ENCODE assay signal across 19 cellular contexts in the genomic region with DNA sequence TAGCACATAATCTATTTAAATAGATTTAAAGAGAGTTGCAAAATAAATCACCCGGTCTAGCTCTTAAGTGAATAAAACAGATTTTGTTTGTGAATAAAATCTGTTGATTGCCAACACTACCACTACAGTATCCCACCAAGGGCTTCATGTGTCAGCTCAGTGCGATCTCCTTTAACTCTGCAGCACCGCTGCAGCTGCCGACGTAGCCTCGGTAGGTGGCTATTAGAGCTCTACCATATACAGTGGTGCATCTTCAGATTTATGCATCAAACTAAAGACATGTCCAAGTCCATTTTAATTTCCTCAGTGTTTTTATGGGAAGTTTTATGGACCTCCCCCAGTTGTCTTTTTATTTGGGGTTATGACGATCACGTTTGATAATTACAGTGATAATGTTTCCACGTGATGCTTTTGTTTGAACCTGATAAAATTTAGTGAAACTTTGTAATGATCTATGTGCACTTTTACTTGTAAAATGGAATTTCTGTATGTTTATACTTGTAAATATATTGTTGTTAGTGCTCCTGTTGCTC. TPM values are rescaled to one million over a fixed set of nuclear protein-coding genes. Genes with fewer than 3 reads are reported as not detected.
DNase-seq lines count a peak whose midpoint lies in the region; ATAC-seq and TF ChIP-seq lines count a peak whose summit lies in the region.
"Had no signal": no experiment of that assay in that cellular context is flagged by ENCODE, and none has a peak within 500 bp of the region (broad histone marks: within the 10 kb centered on the region; RNA-seq: fewer than 3 reads in every experiment).

No MANE protein-coding gene starts in this region.

- CTCF ChIA-PET in PC-3 (lab: Charles Lee): no interaction called here
- CTCF ChIA-PET in HEK293T (lab: Yijun Ruan, JAX): interaction anchor here (1.0 kb wide), 1 partner anchor 47 kb away, joined by 5 read pairs; no protein-coding TSS in a partner anchor

- peaks cover 27% of the 10 kb centered on the region for H3K4me1 ChIP-seq in PC-3 (ENCODE audit: insufficient read depth, low read length)
- peaks cover 11 to 14% (median 14%) of the 10 kb centered on the region in 4 donors for H3K4me1 ChIP-seq in esophagus muscularis mucosa
- peaks cover 0 to 11% (median 4%) of the 10 kb centered on the region in 3 donors for H3K4me1 ChIP-seq in skeletal muscle tissue (ENCODE audit: control insufficient read depth in 3 of 3, insufficient read depth in 3 of 3, low read length in 3 of 3)
- H3K4me1 ChIP-seq: BLaER1 had no signal

- peaks cover 3% of the 10 kb centered on the region; the same call in 1 of the 2 replicates for H3K9me3 ChIP-seq in PC-3 (ENCODE audit: low read length)
- H3K9me3 ChIP-seq in esophagus muscularis mucosa: peaks cover 0 to 11% (median 4%) of the 10 kb centered on the region in 4 donors
- peaks cover 0 to 4% (median 2%) of the 10 kb centered on the region in 3 donors for H3K9me3 ChIP-seq in skeletal muscle tissue (ENCODE audit: control insufficient read depth in 3 of 3, low read length in 3 of 3)

- peak overlapping the region; percentile 25; the same call in 1 of the 2 replicates for H2AFZ ChIP-seq in PC-3 (ENCODE audit: low read length)

- H3K27me3 ChIP-seq in PC-3 (ENCODE audit: low read length) (no peaks in the 10 kb centered on the region), esophagus muscularis mucosa (no peaks in the 10 kb centered on the region), skeletal muscle tissue (ENCODE audit: control insufficient read depth in 3 of 3, insufficient read depth in 3 of 3, low read length in 3 of 3) (no peaks in the 10 kb centered on the region)
- H3K27me3 ChIP-seq: BLaER1 had no signal

- H3K4me3 ChIP-seq in PC-3 (ENCODE audit: low read length) (no peak overlapping the region), esophagus muscularis mucosa (no peak overlapping the region), skeletal muscle tissue (ENCODE audit: low read length in 3 of 3) (peak overlapping the region in 1 of 3 donors; percentile 38)
- H3K4me3 ChIP-seq: BLaER1 had no signal

- TF ChIP-seq POLR2A in esophagus muscularis mucosa (IDR thresholded peaks at IDR 0.05; ENCODE audit: low read depth): no peak

- no peaks in the 10 kb centered on the region for H4K20me1 ChIP-seq in PC-3 (ENCODE audit: low read length)
- H4K20me1 ChIP-seq: BLaER1 had no signal

- POLR2A ChIA-PET in PC-3 (lab: Charles Lee; ENCODE audit: unreplicated experiment) (no interaction called here), HEK293T (lab: Yijun Ruan, JAX) (no interaction called here)

- H3F3A ChIP-seq in PC-3 (ENCODE audit: low read length, unreplicated experiment): no peaks in the 10 kb centered on the region

- TF ChIP-seq CTCF in PC-3 (conservative IDR thresholded peaks at IDR 0.05; ENCODE audit: low read depth, low read length) (no peak), esophagus muscularis mucosa (IDR thresholded peaks at IDR 0.05) (no peak)

- H3K27ac ChIP-seq in PC-3 (ENCODE audit: low read length) (no peak overlapping the region), esophagus muscularis mucosa (replicated peaks in 1 of 4) (peak overlapping the region in 3 of 4 donors; percentile 40 to 61 (median 60)), skeletal muscle tissue (ENCODE audit: low read depth, low read length) (peak overlapping the region; percentile 77)
- H3K27ac ChIP-seq: BLaER1 had no signal

- no peak for TF ChIP-seq EP300 in esophagus muscularis mucosa (IDR thresholded peaks at IDR 0.05)

- no TSS peak for BruUV-seq in PC-3 (replicated peaks; lab: Mats Ljungman, UMichigan)

- no peaks in the 10 kb centered on the region for H3K36me3 ChIP-seq in PC-3 (ENCODE audit: low read depth, low read length)
- H3K36me3 ChIP-seq in esophagus muscularis mucosa: no peaks in the 10 kb centered on the region
- H3K36me3 ChIP-seq in skeletal muscle tissue (ENCODE audit: control insufficient read depth in 3 of 3, insufficient read depth in 3 of 3, low read length in 3 of 3): no peaks in the 10 kb centered on the region
- H3K36me3 ChIP-seq: BLaER1 had no signal

- H3K9ac ChIP-seq in PC-3 (ENCODE audit: low read length) (no peak overlapping the region), skeletal muscle tissue (ENCODE audit: low read depth in 1 of 3, low read length in 3 of 3) (peak overlapping the region in 1 of 3 donors; percentile 16)
- H3K9ac ChIP-seq: BLaER1 had no signal

- H3K9me2 ChIP-seq in PC-3 (replicated peaks; ENCODE audit: low read length): no peaks in the 10 kb centered on the region

- ATAC-seq in Right ventricle myocardium inferior: no peak
- ATAC-seq in PC-3: no peak
- ATAC-seq: SK-N-SH treated with all-trans-retinoic acid at 6 μM for 48 hours had no signal

- H3K79me2 ChIP-seq in PC-3 (ENCODE audit: low read length): no peaks in the 10 kb centered on the region

- 86% methylated on average over 9 of the region's 9 CpGs for WGBS in esophagus muscularis mucosa

- peak; percentile 66 for DNase-seq in Right ventricle myocardium inferior (ENCODE audit: missing footprints)
- DNase-seq in cardiac septum (ENCODE audit: low spot score): no peak
- DNase-seq in PC-3: no peak
- no peak for DNase-seq in esophagus muscularis mucosa (ENCODE audit: extremely low spot score)
- DNase-seq in NCI-H748 (lab: John Stamatoyannopoulos, UW; ENCODE audit: unreplicated experiment): no peak
- DNase-seq in NCI-H446 (lab: John Stamatoyannopoulos, UW): no peak
- DNase-seq in HEK293T (ENCODE audit: extremely low spot score): no peak
- DNase-seq: DND-41, Kasumi-1, NCI-H1105, NCI-H1694 treated with DMSO at 0.1 percent for 48 hours, NCI-H2107, NCI-H345, NCI-H69, SHP77 had no signal

- intact Hi-C loops in Right ventricle myocardium inferior (cut with DNase I) (no loop called here), cardiac septum (cut with DNase I) (no loop called here), PC-3 (cut with micrococcal nuclease) (no loop called here), esophagus muscularis mucosa (cut with DNase I) (no loop called here)

- H3K4me2 ChIP-seq in PC-3 (ENCODE audit: low read length): peak overlapping the region; percentile 14; the same call in 1 of the 2 replicates
- H3K4me2 ChIP-seq: BLaER1 had no signal

TF ChIP-seq in HEK293T, 16 proteins besides CTCF, POLR2A, EP300 and RAD21:
- TF ChIP-seq, protein P1, sequence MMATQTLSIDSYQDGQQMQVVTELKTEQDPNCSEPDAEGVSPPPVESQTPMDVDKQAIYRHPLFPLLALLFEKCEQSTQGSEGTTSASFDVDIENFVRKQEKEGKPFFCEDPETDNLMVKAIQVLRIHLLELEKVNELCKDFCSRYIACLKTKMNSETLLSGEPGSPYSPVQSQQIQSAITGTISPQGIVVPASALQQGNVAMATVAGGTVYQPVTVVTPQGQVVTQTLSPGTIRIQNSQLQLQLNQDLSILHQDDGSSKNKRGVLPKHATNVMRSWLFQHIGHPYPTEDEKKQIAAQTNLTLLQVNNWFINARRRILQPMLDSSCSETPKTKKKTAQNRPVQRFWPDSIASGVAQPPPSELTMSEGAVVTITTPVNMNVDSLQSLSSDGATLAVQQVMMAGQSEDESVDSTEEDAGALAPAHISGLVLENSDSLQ (IDR thresholded peaks at IDR 0.05): no peak
- TF ChIP-seq HDGF (IDR thresholded peaks at IDR 0.05; ENCODE audit: borderline replicate concordance) (no peak), L3MBTL2 (conservative IDR thresholded peaks at IDR 0.05) (no peak), LEF1 (IDR thresholded peaks at IDR 0.05; ENCODE audit: borderline replicate concordance) (no peak), ELF4 (IDR thresholded peaks at IDR 0.05) (no peak), NFRKB (IDR thresholded peaks at IDR 0.05) (no peak)

RNA-seq across cellular contexts. Expression of a gene that starts 26.7 kb away (rescaled TPM):
- total RNA-seq in Right ventricle myocardium inferior (150 TPM), cardiac septum (123 TPM), PC-3 (2014; rRNA removed) (66.2 and 143 TPM in 2 replicates), esophagus muscularis mucosa (10 to 100 TPM; 35.8 to 47.8 (median 43.8) TPM), skeletal muscle tissue (48.0 TPM)

RNA-seq across cellular contexts. Expression of a gene that starts 29.7 kb away (rescaled TPM):
- not detected for total RNA-seq in Right ventricle myocardium inferior
- total RNA-seq in cardiac septum: not detected
- total RNA-seq in PC-3 (2014; rRNA removed): not detected in 2 replicates
- not detected for total RNA-seq in esophagus muscularis mucosa
- not detected for total RNA-seq in skeletal muscle tissue
- total RNA-seq: A172 had no signal
